11 cellular contexts compared by ENCODE assay signal in the genomic region with DNA sequence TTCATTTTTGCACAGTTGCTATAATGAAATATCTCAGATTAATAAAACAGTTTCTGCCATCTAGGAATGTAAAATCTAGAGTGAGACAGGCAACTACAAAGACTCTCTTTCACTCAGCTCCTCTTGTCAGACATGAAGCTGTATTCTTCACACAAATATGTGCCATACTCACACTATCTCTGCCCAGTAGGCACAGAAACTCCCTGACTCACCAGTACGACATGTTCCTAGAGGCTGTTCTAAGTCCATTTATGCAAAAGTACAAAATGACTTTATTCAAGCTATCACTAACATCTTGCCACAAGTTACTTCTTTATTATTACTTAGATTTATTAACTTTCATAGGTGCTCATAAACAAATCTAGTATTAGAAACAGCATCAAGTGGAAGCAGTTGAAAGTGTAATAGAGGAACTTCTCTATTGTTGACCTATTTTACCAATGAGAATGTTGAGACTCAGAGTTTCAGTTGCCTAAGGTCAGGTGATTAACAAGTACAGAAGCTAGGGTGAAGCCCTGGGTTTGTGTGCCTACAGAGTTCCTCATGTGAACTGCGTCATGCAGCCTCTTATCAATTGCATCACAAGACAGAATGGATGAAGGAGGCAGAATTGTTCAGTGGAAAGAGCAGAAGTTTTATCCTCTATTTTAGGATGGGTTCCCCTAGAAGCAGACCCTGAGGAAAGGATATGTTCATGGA.
DNase-seq lines count a peak whose midpoint lies in the region; ATAC-seq and TF ChIP-seq lines count a peak whose summit lies in the region.
"Had no signal": no experiment of that assay in that cellular context is flagged by ENCODE, and none has a peak within 500 bp of the region (broad histone marks: within the 10 kb centered on the region; RNA-seq: fewer than 3 reads in every experiment).

No MANE protein-coding gene starts in this region.

- H3K4ac ChIP-seq in H9 (ENCODE audit: low read depth, low read length): no peak overlapping the region

- H2AFZ ChIP-seq in H9 (ENCODE audit: low read length): no peak overlapping the region

- H4K20me1 ChIP-seq in H9 (ENCODE audit: control insufficient read depth, insufficient read depth, insufficient read length): no peaks in the 10 kb centered on the region

- no peak overlapping the region for H2BK5ac ChIP-seq in H9 (ENCODE audit: insufficient read length, low read length)

- TF ChIP-seq CTCF in mucosa of descending colon (IDR thresholded peaks at IDR 0.05): no peak
- no peak for TF ChIP-seq CTCF in H9 (conservative IDR thresholded peaks at IDR 0.05)

- no peak overlapping the region for H3K56ac ChIP-seq in H9 (ENCODE audit: insufficient read length, low read depth, low read length)

- H2BK20ac ChIP-seq in H9 (ENCODE audit: low read depth, low read length, poor library complexity, severe bottlenecking): no peak overlapping the region

- H3K79me1 ChIP-seq in H9 (ENCODE audit: insufficient read depth, low read depth, low read length, poor library complexity, severe bottlenecking): no peaks in the 10 kb centered on the region

- no peaks in the 10 kb centered on the region for H3K36me3 Mint-ChIP-seq in H9 (ENCODE audit: insufficient read depth in 1 of 3, low read depth in 3 of 3)
- H3K36me3 Mint-ChIP-seq: CD4-positive, CD25-positive, alpha-beta regulatory T cell had no signal

- H3K4me3 ChIP-seq in mucosa of descending colon: no peak overlapping the region

- H3K9me3 ChIP-seq in mucosa of descending colon (no peaks in the 10 kb centered on the region), H9 (ENCODE audit: control insufficient read depth, low read depth, low read length) (no peaks in the 10 kb centered on the region)

- DNase-seq in EH (ENCODE audit: low read depth) (peak; percentile 29), astrocyte of the hippocampus (ENCODE audit: low read depth, low spot score) (peak; percentile 56), mucosa of descending colon (no peak), COLO668 (lab: John Stamatoyannopoulos, UW; ENCODE audit: unreplicated experiment) (no peak), erythroblast (lab: John Stamatoyannopoulos, UW) (no peak), H9 (no peak)
- no peak for DNase-seq in activated CD4-positive, alpha-beta T cell treated with anti-CD3 and anti-CD28 coated beads, Interleukin-2, amount 50 U/mL, for 4 hours
- DNase-seq: activated CD4-positive, alpha-beta T cell treated with anti-CD3 and anti-CD28 coated beads for 48 hours; CD4-positive, CD25-positive, alpha-beta regulatory T cell; Kasumi-1 had no signal

- H2AK5ac ChIP-seq in H9 (ENCODE audit: insufficient read length, low read length): no peak overlapping the region

- H4K5ac ChIP-seq in H9 (ENCODE audit: insufficient read length, low read depth, low read length): no peak overlapping the region

- H3K23ac ChIP-seq in H9 (ENCODE audit: insufficient read length, low read depth, low read length): no peak overlapping the region

- ATAC-seq in HG03103 (IDR thresholded peaks at IDR 0.05; ENCODE audit: low read depth, unreplicated experiment) (peak; percentile 42), mucosa of descending colon (peak; percentile 25)

- no peaks in the 10 kb centered on the region for H3K36me3 ChIP-seq in mucosa of descending colon (ENCODE audit: low read depth)

- no peak overlapping the region for H3K4me3 Mint-ChIP-seq in H9
- H3K4me3 Mint-ChIP-seq: CD4-positive, CD25-positive, alpha-beta regulatory T cell had no signal

- no peak overlapping the region for H3T11ph ChIP-seq in H9 (ENCODE audit: low read length)

- no peak overlapping the region for H2BK15ac ChIP-seq in H9 (ENCODE audit: low read depth, low read length)

- no CpG with 5 or more reads among the region's 2 CpGs for WGBS in H9 (ENCODE audit: extremely low coverage, insufficient read length, low lambda C conversion rate)

- H2BK120ac ChIP-seq in H9 (ENCODE audit: low read depth, low read length, poor library complexity, severe bottlenecking): no peak overlapping the region

- H4K8ac ChIP-seq in H9 (replicated peaks; ENCODE audit: insufficient read length, low read depth, low read length): no peak overlapping the region

- no peak overlapping the region for H3K9ac ChIP-seq in H9 (ENCODE audit: extremely low read depth, insufficient read length, low read length)

- no peaks in the 10 kb centered on the region for H3K23me2 ChIP-seq in H9 (ENCODE audit: insufficient read length, low read depth, low read length, poor library complexity, severe bottlenecking)

- no peak overlapping the region for H3K14ac ChIP-seq in H9 (ENCODE audit: insufficient read depth, low read length)

- peaks cover 4% of the 10 kb centered on the region in 2 experiments; a peak in 3 of 5 replicates for H3K9me3 Mint-ChIP-seq in H9

- H3K27ac Mint-ChIP-seq in H9: no peak overlapping the region
- H3K27ac Mint-ChIP-seq: CD4-positive, CD25-positive, alpha-beta regulatory T cell had no signal

- no peak overlapping the region for H3K27ac ChIP-seq in H9 (ENCODE audit: insufficient read length, low read depth, low read length)

- no peaks in the 10 kb centered on the region for H3K27me3 ChIP-seq in H9 (ENCODE audit: insufficient read depth, low read length)

- no peak overlapping the region for H3K18ac ChIP-seq in H9 (ENCODE audit: insufficient read length, low read depth, low read length)

- H2BK12ac ChIP-seq in H9 (ENCODE audit: insufficient read length, low read depth, low read length): no peak overlapping the region

- no peak overlapping the region for H4K91ac ChIP-seq in H9 (ENCODE audit: insufficient read length, low read depth, low read length)

- no peak overlapping the region for H3K4me2 ChIP-seq in H9 (ENCODE audit: insufficient read depth, insufficient read length, low read length)

- no peaks in the 10 kb centered on the region for H3K4me1 ChIP-seq in mucosa of descending colon (ENCODE audit: low read depth)
- no peaks in the 10 kb centered on the region for H3K4me1 ChIP-seq in H9 (ENCODE audit: insufficient read depth, low read length)

- no peaks in the 10 kb centered on the region; a peak in 1 of 4 replicates for H3K4me1 Mint-ChIP-seq in H9

- intact Hi-C loops in mucosa of descending colon (cut with DNase I, micrococcal nuclease): loop anchor here in 1 of 2 donors (5.0 kb wide), 1 partner anchor 95 kb away; no protein-coding TSS in a partner anchor

- TF ChIP-seq POLR2A in erythroblast (IDR thresholded peaks at IDR 0.05; ENCODE audit: low read length): no peak

- H3K27me3 Mint-ChIP-seq in H9 (ENCODE audit: low read depth): no peaks in the 10 kb centered on the region
- H3K27me3 Mint-ChIP-seq: CD4-positive, CD25-positive, alpha-beta regulatory T cell had no signal

- H3K79me2 ChIP-seq in H9 (ENCODE audit: insufficient read depth, low read length): no peaks in the 10 kb centered on the region

Comparison
In these comparisons a context has a peak if more than half of its experiments do, and no peak if none do; other contexts are left out.
1. DNase-seq: peak in EH (single experiment) and astrocyte of the hippocampus (single experiment); none in mucosa of descending colon (0 of 3), COLO668 (single experiment), erythroblast (0 of 2), H9 (single experiment) and activated CD4-positive, alpha-beta T cell treated with anti-CD3 and anti-CD28 coated beads, Interleukin-2, amount 50 U/mL, for 4 hours (0 of 2).